ENCODE assay signal across 8 cellular contexts in genomic region chr13:40662866-40663265, GRCh38. TPM values are rescaled to one million over a fixed set of nuclear protein-coding genes. Genes with fewer than 3 reads are reported as not detected.
DNase-seq lines count a peak whose midpoint lies in the region; ATAC-seq and TF ChIP-seq lines count a peak whose summit lies in the region.

No MANE protein-coding gene starts in this region.

- ATAC-seq in HG03460 (IDR thresholded peaks at IDR 0.05; ENCODE audit: unreplicated experiment) = peak; percentile 22
- ATAC-seq in psoas muscle = no peak

- no peaks in the 10 kb centered on the region for H3K9me3 ChIP-seq in psoas muscle

- no peaks in the 10 kb centered on the region for H3K36me3 ChIP-seq in psoas muscle (ENCODE audit: insufficient read depth in 1 of 2, low read depth in 1 of 2)

- H3K4me3 ChIP-seq in choroid plexus epithelial cell (ENCODE audit: low read depth, low read length) (peak overlapping the region; percentile 95), psoas muscle (peak overlapping the region; percentile 95)

- TF ChIP-seq CTCF in choroid plexus epithelial cell (conservative IDR thresholded peaks at IDR 0.05; ENCODE audit: low read depth, low read length) (no peak), psoas muscle (IDR thresholded peaks at IDR 0.05) (no peak)

- peak; percentile 17 for DNase-seq in stimulated activated naive CD4-positive, alpha-beta T cell treated with Interleukin-2 at 50 U/mL for 16 hours (lab: John Stamatoyannopoulos, UW)
- DNase-seq in stimulated activated naive CD4-positive, alpha-beta T cell (lab: John Stamatoyannopoulos, UW) = no peak
- DNase-seq in choroid plexus epithelial cell (ENCODE audit: low read depth) (peak; percentile 39), psoas muscle (no peak), NCI-H2227 (lab: John Stamatoyannopoulos, UW; ENCODE audit: unreplicated experiment) (no peak), COR-L47 (lab: John Stamatoyannopoulos, UW) (no peak), OCI-M2 (lab: John Stamatoyannopoulos, UW; ENCODE audit: unreplicated experiment) (no peak)

- H3K27me3 ChIP-seq in psoas muscle (ENCODE audit: insufficient read depth in 3 of 3, low read length in 2 of 3) = no peaks in the 10 kb centered on the region

- peak overlapping the region; percentile 99 for H3K27ac ChIP-seq in psoas muscle

- peaks cover 44% of the 10 kb centered on the region for H3K4me1 ChIP-seq in psoas muscle

- intact Hi-C loops in psoas muscle (cut with DNase I) = loop anchor here (5.0 to 10.0 kb wide), 5 partner anchors 41 to 428 kb away; no protein-coding TSS in a partner anchor

RNA-seq across cellular contexts. Expression of gene FOXO1, which starts 3.6 kb away (rescaled TPM):
- 100 to 1,000 TPM in 2 of 4 donors, 10 to 100 TPM in 2; 54.3 to 160 (median 91.1) TPM for total RNA-seq in psoas muscle
- polyA plus RNA-seq in psoas muscle = 10 to 100 TPM; 23.8 to 83.2 (median 68.3) TPM

Comparison
In these comparisons a context has a peak if more than half of its experiments do, and no peak if none do; other contexts are left out.
1. DNase-seq: peak in stimulated activated naive CD4-positive, alpha-beta T cell treated with Interleukin-2 at 50 U/mL for 16 hours (single experiment) and choroid plexus epithelial cell (single experiment); none in stimulated activated naive CD4-positive, alpha-beta T cell (0 of 6), psoas muscle (0 of 2), NCI-H2227 (single experiment), COR-L47 (single experiment) and OCI-M2 (single experiment).